ENCODE assay signal across 9 cellular contexts in genomic region chr17:74922694-74923537, GRCh38. TPM values are rescaled to one million over a fixed set of nuclear protein-coding genes. Genes with fewer than 3 reads are reported as not detected.
DNase-seq lines count a peak whose midpoint lies in the region; ATAC-seq lines count a peak whose summit lies in the region.
"Had no signal": no experiment of that assay in that cellular context is flagged by ENCODE, and none has a peak within 500 bp of the region (broad histone marks: within the 10 kb centered on the region; RNA-seq: fewer than 3 reads in every experiment).

Gene USH1G, minus strand, starts transcription at chr17:74923255. Its CDS starts 182 bp downstream, at chr17:74923073.

- intact Hi-C loops in activated CD4-positive, alpha-beta T cell treated with anti-CD3 and anti-CD28 coated beads, Interleukin-2, amount 10 ng/mL, durations not matched to agents 24 days and 14 days (cut with micrococcal nuclease), result loop anchor here (1.0 kb wide), 1 partner anchor 37 kb away; no protein-coding TSS in a partner anchor

- H3K36me3 Mint-ChIP-seq in activated CD4-positive, alpha-beta T cell treated with anti-CD3 and anti-CD28 coated beads, Interleukin-2, amount 10 ng/mL, durations not matched to agents 24 days and 14 days (ENCODE audit: low read depth), result no peaks in the 10 kb centered on the region
- no peaks in the 10 kb centered on the region for H3K36me3 Mint-ChIP-seq in activated naive CD8-positive, alpha-beta T cell treated with anti-CD3 and anti-CD28 coated beads, Interleukin-2, amount 10 ng/mL, durations not matched to agents 7 days and 5 days

- POLR2A ChIA-PET in activated naive CD8-positive, alpha-beta T cell treated with anti-CD3 and anti-CD28 coated beads, Interleukin-2, amount 10 ng/mL, durations not matched to agents 7 days and 5 days (lab: Charles Lee), result no interaction called here

- no peak within 1 kb of the TSS for H3K27ac Mint-ChIP-seq in activated CD4-positive, alpha-beta T cell treated with anti-CD3 and anti-CD28 coated beads, Interleukin-2, amount 10 ng/mL, durations not matched to agents 24 days and 14 days
- no peak within 1 kb of the TSS for H3K27ac Mint-ChIP-seq in activated naive CD8-positive, alpha-beta T cell treated with anti-CD3 and anti-CD28 coated beads, Interleukin-2, amount 10 ng/mL, durations not matched to agents 7 days and 5 days

- peaks cover 2% of the 10 kb centered on the region for H3K9me3 ChIP-seq in thymus (ENCODE audit: control insufficient read depth)

- H3K9me3 Mint-ChIP-seq in activated CD4-positive, alpha-beta T cell treated with anti-CD3 and anti-CD28 coated beads, Interleukin-2, amount 10 ng/mL, durations not matched to agents 24 days and 14 days, result no peaks in the 10 kb centered on the region
- H3K9me3 Mint-ChIP-seq in activated naive CD8-positive, alpha-beta T cell treated with anti-CD3 and anti-CD28 coated beads, Interleukin-2, amount 10 ng/mL, durations not matched to agents 7 days and 5 days, result no peaks in the 10 kb centered on the region

- no peaks in the 10 kb centered on the region for H3K36me3 ChIP-seq in thymus (ENCODE audit: control insufficient read depth, insufficient read depth)

- H3K4me3 Mint-ChIP-seq in activated CD4-positive, alpha-beta T cell treated with anti-CD3 and anti-CD28 coated beads, Interleukin-2, amount 10 ng/mL, durations not matched to agents 24 days and 14 days, result peak within 1 kb of the TSS; percentile 28
- no peak within 1 kb of the TSS for H3K4me3 Mint-ChIP-seq in activated naive CD8-positive, alpha-beta T cell treated with anti-CD3 and anti-CD28 coated beads, Interleukin-2, amount 10 ng/mL, durations not matched to agents 7 days and 5 days

- H3K4me1 ChIP-seq in thymus (ENCODE audit: control insufficient read depth, insufficient read depth, low read length), result no peaks in the 10 kb centered on the region

- 7% methylated on average over 57 of the region's 57 CpGs for WGBS in thymus

- ATAC-seq in activated naive CD8-positive, alpha-beta T cell treated with anti-CD3 and anti-CD28 coated beads, Interleukin-2, amount 10 ng/mL, durations not matched to agents 7 days and 5 days (ENCODE audit: low read depth), result peak; percentile 31
- ATAC-seq in HG03159 (IDR thresholded peaks at IDR 0.05; ENCODE audit: unreplicated experiment), result no peak

- H3K27me3 ChIP-seq in thymus (ENCODE audit: control insufficient read depth, insufficient read depth), result peaks cover 47% of the 10 kb centered on the region

- peaks cover 58% of the 10 kb centered on the region for H3K27me3 Mint-ChIP-seq in activated CD4-positive, alpha-beta T cell treated with anti-CD3 and anti-CD28 coated beads, Interleukin-2, amount 10 ng/mL, durations not matched to agents 24 days and 14 days
- peaks cover 60% of the 10 kb centered on the region for H3K27me3 Mint-ChIP-seq in activated naive CD8-positive, alpha-beta T cell treated with anti-CD3 and anti-CD28 coated beads, Interleukin-2, amount 10 ng/mL, durations not matched to agents 7 days and 5 days

- H3K4me3 ChIP-seq in thymus (ENCODE audit: low read length), result peak within 1 kb of the TSS; percentile 24

- peaks cover 2% of the 10 kb centered on the region for H3K4me1 Mint-ChIP-seq in activated CD4-positive, alpha-beta T cell treated with anti-CD3 and anti-CD28 coated beads, Interleukin-2, amount 10 ng/mL, durations not matched to agents 24 days and 14 days
- peaks cover 4% of the 10 kb centered on the region for H3K4me1 Mint-ChIP-seq in activated naive CD8-positive, alpha-beta T cell treated with anti-CD3 and anti-CD28 coated beads, Interleukin-2, amount 10 ng/mL, durations not matched to agents 7 days and 5 days

- H3K27ac ChIP-seq in thymus (ENCODE audit: low read depth), result no peak within 1 kb of the TSS

- no peak for DNase-seq in activated CD4-positive, alpha-beta T cell treated with anti-CD3 and anti-CD28 coated beads, Interleukin-2, amount 10 ng/mL, durations not matched to agents 24 days and 14 days
- DNase-seq in activated CD4-positive, alpha-beta T cell treated with anti-CD3 and anti-CD28 coated beads for 1 hour, result no peak
- no peak for DNase-seq in activated naive CD8-positive, alpha-beta T cell treated with anti-CD3 and anti-CD28 coated beads, Interleukin-2, amount 10 ng/mL, durations not matched to agents 7 days and 5 days
- DNase-seq in iPS-NIHi11 (ENCODE audit: low spot score) (peak; percentile 86), GF-D8 (lab: John Stamatoyannopoulos, UW) (no peak)
- DNase-seq in stimulated activated CD4-positive, alpha-beta T cell treated with anti-CD3 and anti-CD28 coated beads, Interleukin-12 subunit alpha, Interleukin-12 subunit beta, amount 100 ng/mL, for 4 hours, result no peak

RNA-seq across cellular contexts. Expression of gene USH1G, which starts in this region (rescaled TPM):
- total RNA-seq in activated CD4-positive, alpha-beta T cell treated with anti-CD3 and anti-CD28 coated beads, Interleukin-2, amount 10 ng/mL, durations not matched to agents 24 days and 14 days, result not detected in 2 replicates
- total RNA-seq in activated naive CD8-positive, alpha-beta T cell treated with anti-CD3 and anti-CD28 coated beads, Interleukin-2, amount 10 ng/mL, durations not matched to agents 7 days and 5 days, result not detected
- polyA plus RNA-seq in thymus, result 0.14 TPM
- total RNA-seq: mononuclear cell had no signal

Comparison
In these comparisons a context has a peak if more than half of its experiments do, and no peak if none do; other contexts are left out.
1. Peak in ATAC-seq in activated naive CD8-positive, alpha-beta T cell treated with anti-CD3 and anti-CD28 coated beads, Interleukin-2, amount 10 ng/mL, durations not matched to agents 7 days and 5 days; RNA of the gene not detected or under 1 TPM.